ENCODE assay signal across 8 cellular contexts in genomic region chr10:64115913-64116643, GRCh38.
DNase-seq lines count a peak whose midpoint lies in the region; FAIRE-seq and TF ChIP-seq lines count a peak whose summit lies in the region.

No MANE protein-coding gene starts in this region.

- no peak for FAIRE-seq in RCC 7860 (lab: Jason Lieb, UNC)

- no peak overlapping the region for H3K4me3 ChIP-seq in H7 (ENCODE audit: insufficient read depth, low read depth, low read length)
- no peak overlapping the region for H3K4me3 ChIP-seq in SU-DHL-6 (ENCODE audit: insufficient read depth, low read length, poor library complexity, severe bottlenecking)

- no peaks in the 10 kb centered on the region for H3K9me3 ChIP-seq in SU-DHL-6 (ENCODE audit: insufficient read depth, low read length)

- peak; percentile 59 for DNase-seq in H7
- DNase-seq in iris pigment epithelial cell (ENCODE audit: low read depth), result peak; percentile 3
- no peak for DNase-seq in effector CD4-positive, alpha-beta T cell
- no peak for DNase-seq in activated naive CD4-positive, alpha-beta T cell (lab: John Stamatoyannopoulos, UW)
- no peak for DNase-seq in RCC 7860 (ENCODE audit: low spot score)
- no peak for DNase-seq in dedifferentiated amniotic fluid mesenchymal stem cell (ENCODE audit: extremely low spot score)

- H3K4me2 ChIP-seq in SU-DHL-6 (ENCODE audit: low read depth, low read length, poor library complexity, severe bottlenecking), result no peak overlapping the region

- H3K79me2 ChIP-seq in SU-DHL-6 (ENCODE audit: insufficient read depth, low read length), result no peaks in the 10 kb centered on the region

- H3K27me3 ChIP-seq in H7 (ENCODE audit: control insufficient read depth, insufficient read depth, low read length), result no peaks in the 10 kb centered on the region
- peaks cover 2% of the 10 kb centered on the region; the same call in 1 of the 2 replicates for H3K27me3 ChIP-seq in SU-DHL-6 (ENCODE audit: low read length)

- H3K9ac ChIP-seq in SU-DHL-6 (ENCODE audit: low read length), result no peak overlapping the region

- no peaks in the 10 kb centered on the region for H3F3A ChIP-seq in SU-DHL-6 (ENCODE audit: insufficient read depth)

- no peak overlapping the region for H2AFZ ChIP-seq in SU-DHL-6 (ENCODE audit: low read depth, low read length, severe bottlenecking)

- H3K27ac ChIP-seq in C4-2B, result no peak overlapping the region
- no peak overlapping the region for H3K27ac ChIP-seq in SU-DHL-6 (ENCODE audit: low read depth, low read length)

- no peaks in the 10 kb centered on the region for H4K20me1 ChIP-seq in SU-DHL-6 (ENCODE audit: low read depth, low read length)

- no peaks in the 10 kb centered on the region for H3K9me2 ChIP-seq in SU-DHL-6 (replicated peaks; ENCODE audit: insufficient read depth, low read length)

- H3K36me3 ChIP-seq in H7 (replicated peaks; ENCODE audit: control insufficient read depth, insufficient read depth, low read length), result no peaks in the 10 kb centered on the region
- H3K36me3 ChIP-seq in SU-DHL-6 (ENCODE audit: low read length), result no peaks in the 10 kb centered on the region

- TF ChIP-seq CTCF in C4-2B (conservative IDR thresholded peaks at IDR 0.05) (peak; percentile 75), SU-DHL-6 (IDR thresholded peaks at IDR 0.05; ENCODE audit: insufficient read depth, low read length, poor library complexity, severe bottlenecking) (peak; percentile 37)

Comparison
In these comparisons a context has a peak if more than half of its experiments do, and no peak if none do; other contexts are left out.
1. DNase-seq: peak in H7 (single experiment) and iris pigment epithelial cell (single experiment); none in effector CD4-positive, alpha-beta T cell (single experiment), activated naive CD4-positive, alpha-beta T cell (0 of 4), RCC 7860 (single experiment) and dedifferentiated amniotic fluid mesenchymal stem cell (single experiment).